Comparison of ENCODE assay signal across 35 cellular contexts in the genomic region with DNA sequence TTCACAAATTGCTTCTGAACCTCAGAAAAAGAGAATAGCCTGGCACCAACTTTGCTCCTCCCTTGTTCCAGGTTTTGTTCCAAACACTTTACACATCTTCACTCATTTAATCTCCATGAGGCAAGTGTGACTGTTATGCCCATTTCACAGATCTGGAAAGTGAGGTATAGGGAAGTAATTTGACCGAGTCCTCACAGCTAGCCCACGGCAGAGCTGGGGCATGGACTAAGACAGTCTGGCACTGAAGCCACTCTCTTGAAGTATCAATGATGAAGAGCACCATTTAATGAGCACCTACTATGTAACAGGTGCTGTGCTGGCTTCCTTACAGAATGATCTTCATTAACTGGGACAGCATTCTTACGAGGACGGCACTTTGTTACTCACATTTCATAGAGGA. TPM values are rescaled to one million over a fixed set of nuclear protein-coding genes. Genes with fewer than 3 reads are reported as not detected.
"Had no signal": no experiment of that assay in that cellular context is flagged by ENCODE, and none has a peak within 500 bp of the region (broad histone marks: within the 10 kb centered on the region; RNA-seq: fewer than 3 reads in every experiment).

No MANE protein-coding gene starts in this region.

- H3K27ac ChIP-seq: ascending aorta, breast epithelium, cardiac muscle cell, colonic mucosa, epithelial cell of prostate, esophagus squamous epithelium, gastroesophageal sphincter, heart right ventricle had no signal

- H3K4me1 ChIP-seq: ascending aorta, breast epithelium, esophagus squamous epithelium, gastroesophageal sphincter, heart right ventricle had no signal

- H3K9me3 ChIP-seq: ascending aorta, breast epithelium, colonic mucosa, esophagus squamous epithelium, gastroesophageal sphincter, heart right ventricle had no signal

- FAIRE-seq: endometrium, endothelial cell of umbilical vein had no signal

- H3K36me3 Mint-ChIP-seq: activated CD4-positive, alpha-beta memory T cell treated with anti-CD3 and anti-CD28 coated beads for 36 hours; activated naive CD4-positive, alpha-beta T cell treated with anti-CD3 and anti-CD28 coated beads, Interleukin-2, amount 10 ng/mL, durations not matched to agents 7 days and 5 days; activated naive CD4-positive, alpha-beta T cell treated with anti-CD3 and anti-CD28 coated beads, Interleukin-2, amount 50 U/mL, for 72 hours; activated naive CD8-positive, alpha-beta T cell treated with anti-CD3 and anti-CD28 coated beads, Interleukin-2, amount 10 ng/mL, durations not matched to agents 7 days and 5 days; brain had no signal

- H3K27ac Mint-ChIP-seq: activated CD4-positive, alpha-beta memory T cell treated with anti-CD3 and anti-CD28 coated beads for 36 hours; activated CD4-positive, alpha-beta T cell treated with anti-CD3 and anti-CD28 coated beads for 36 hours; activated CD4-positive, alpha-beta T cell treated with anti-CD3 and anti-CD28 coated beads, Interleukin-2, amount 10 ng/mL, durations not matched to agents 24 days and 14 days; activated naive CD4-positive, alpha-beta T cell treated with anti-CD3 and anti-CD28 coated beads, Interleukin-2, amount 10 ng/mL, durations not matched to agents 7 days and 5 days; activated naive CD4-positive, alpha-beta T cell treated with anti-CD3 and anti-CD28 coated beads, Interleukin-2, amount 50 U/mL, for 72 hours; activated naive CD8-positive, alpha-beta T cell treated with anti-CD3 and anti-CD28 coated beads, Interleukin-2, amount 10 ng/mL, durations not matched to agents 7 days and 5 days; activated T-cell treated with anti-CD3 and anti-CD28 coated beads, Interleukin-2, amount 50 U/mL, for 24 hours; activated T-cell treated with anti-CD3 and anti-CD28 coated beads, Interleukin-2, amount 50 U/mL, for 72 hours had no signal

- H3K4me3 ChIP-seq: ascending aorta, breast epithelium, cardiac muscle cell, colonic mucosa, esophagus squamous epithelium, gastroesophageal sphincter, heart right ventricle had no signal

- H3K27me3 ChIP-seq: ascending aorta, cardiac muscle cell, colonic mucosa had no signal

- H3K36me3 ChIP-seq: ascending aorta, breast epithelium, cardiac muscle cell, colonic mucosa, esophagus squamous epithelium, gastroesophageal sphincter, heart right ventricle had no signal

- DNase-seq: activated CD4-positive, alpha-beta memory T cell treated with anti-CD3 and anti-CD28 coated beads for 36 hours; activated CD4-positive, alpha-beta T cell treated with anti-CD3 and anti-CD28 coated beads for 36 hours; activated CD4-positive, alpha-beta T cell treated with anti-CD3 and anti-CD28 coated beads, Interleukin-2, amount 10 ng/mL, durations not matched to agents 24 days and 14 days; activated CD4-positive, CD25-positive, alpha-beta regulatory T cell; activated CD4-positive, CD25-positive, alpha-beta regulatory T cell treated with anti-CD3 and anti-CD28 coated beads, Interleukin-2, amount 50 U/mL, for 72 hours; activated CD8-positive, alpha-beta memory T cell treated with anti-CD3 and anti-CD28 coated beads, Interleukin-2, amount 50 U/mL, for 48 hours; activated gamma-delta T cell; activated naive CD4-positive, alpha-beta T cell; activated naive CD4-positive, alpha-beta T cell treated with anti-CD3 and anti-CD28 coated beads, Interleukin-2, amount 10 ng/mL, durations not matched to agents 7 days and 5 days; activated naive CD8-positive, alpha-beta T cell treated with anti-CD3 and anti-CD28 coated beads, Interleukin-2, amount 10 ng/mL, durations not matched to agents 7 days and 5 days; activated T-cell treated with anti-CD3 and anti-CD28 coated beads for 4 hours; activated T-cell treated with anti-CD3 and anti-CD28 coated beads, Interleukin-2, amount 50 U/mL, for 24 hours; activated T-cell treated with anti-CD3 and anti-CD28 coated beads, Interleukin-2, amount 50 U/mL, for 72 hours; central memory CD4-positive, alpha-beta T cell; cerebellar nuclear complex; colonic mucosa; effector CD8-positive, alpha-beta T cell; esophagus squamous epithelium; foreskin melanocyte; heart right ventricle; T-helper 2 cell had no signal

- H3K27me3 Mint-ChIP-seq: brain had no signal

- H3K4me1 Mint-ChIP-seq: activated CD4-positive, alpha-beta T cell treated with anti-CD3 and anti-CD28 coated beads for 36 hours; activated CD4-positive, alpha-beta T cell treated with anti-CD3 and anti-CD28 coated beads, Interleukin-2, amount 10 ng/mL, durations not matched to agents 24 days and 14 days; activated naive CD4-positive, alpha-beta T cell treated with anti-CD3 and anti-CD28 coated beads, Interleukin-2, amount 10 ng/mL, durations not matched to agents 7 days and 5 days; activated naive CD8-positive, alpha-beta T cell treated with anti-CD3 and anti-CD28 coated beads, Interleukin-2, amount 10 ng/mL, durations not matched to agents 7 days and 5 days had no signal

- H3K9me3 Mint-ChIP-seq: activated CD4-positive, alpha-beta memory T cell treated with anti-CD3 and anti-CD28 coated beads for 36 hours; activated CD4-positive, alpha-beta T cell treated with anti-CD3 and anti-CD28 coated beads, Interleukin-2, amount 10 ng/mL, durations not matched to agents 24 days and 14 days; activated naive CD4-positive, alpha-beta T cell treated with anti-CD3 and anti-CD28 coated beads, Interleukin-2, amount 10 ng/mL, durations not matched to agents 7 days and 5 days; activated naive CD4-positive, alpha-beta T cell treated with anti-CD3 and anti-CD28 coated beads, Interleukin-2, amount 50 U/mL, for 72 hours; activated naive CD8-positive, alpha-beta T cell treated with anti-CD3 and anti-CD28 coated beads, Interleukin-2, amount 10 ng/mL, durations not matched to agents 7 days and 5 days; activated T-cell treated with anti-CD3 and anti-CD28 coated beads, Interleukin-2, amount 50 U/mL, for 24 hours; activated T-cell treated with anti-CD3 and anti-CD28 coated beads, Interleukin-2, amount 50 U/mL, for 72 hours; brain had no signal

- ATAC-seq: activated CD4-positive, alpha-beta T cell treated with anti-CD3 and anti-CD28 coated beads for 36 hours; activated naive CD4-positive, alpha-beta T cell treated with anti-CD3 and anti-CD28 coated beads, Interleukin-2, amount 50 U/mL, for 72 hours; activated T-cell treated with anti-CD3 and anti-CD28 coated beads, Interleukin-2, amount 50 U/mL, for 72 hours; gastroesophageal sphincter; heart right ventricle had no signal

- H3K4me3 Mint-ChIP-seq: activated CD4-positive, alpha-beta memory T cell treated with anti-CD3 and anti-CD28 coated beads for 36 hours; activated CD4-positive, alpha-beta T cell treated with anti-CD3 and anti-CD28 coated beads for 36 hours; activated CD4-positive, alpha-beta T cell treated with anti-CD3 and anti-CD28 coated beads, Interleukin-2, amount 10 ng/mL, durations not matched to agents 24 days and 14 days; activated naive CD4-positive, alpha-beta T cell treated with anti-CD3 and anti-CD28 coated beads, Interleukin-2, amount 10 ng/mL, durations not matched to agents 7 days and 5 days; activated naive CD8-positive, alpha-beta T cell treated with anti-CD3 and anti-CD28 coated beads, Interleukin-2, amount 10 ng/mL, durations not matched to agents 7 days and 5 days; activated T-cell treated with anti-CD3 and anti-CD28 coated beads, Interleukin-2, amount 50 U/mL, for 24 hours; activated T-cell treated with anti-CD3 and anti-CD28 coated beads, Interleukin-2, amount 50 U/mL, for 72 hours had no signal

RNA-seq across cellular contexts. Expression of gene C1QB, which starts 19.0 kb away (rescaled TPM):
- total RNA-seq: activated CD4-positive, alpha-beta memory T cell treated with anti-CD3 and anti-CD28 coated beads for 36 hours; activated CD4-positive, alpha-beta T cell treated with anti-CD3 and anti-CD28 coated beads for 36 hours; activated CD4-positive, alpha-beta T cell treated with anti-CD3 and anti-CD28 coated beads, Interleukin-2, amount 10 ng/mL, durations not matched to agents 24 days and 14 days; activated naive CD4-positive, alpha-beta T cell treated with anti-CD3 and anti-CD28 coated beads, Interleukin-2, amount 50 U/mL, for 72 hours; activated T-cell treated with anti-CD3 and anti-CD28 coated beads, Interleukin-2, amount 50 U/mL, for 72 hours; cardiac muscle cell; dermis microvascular lymphatic vessel endothelial cell; endothelial cell of umbilical vein; fibroblast of lung; fibroblast of villous mesenchyme; glomerular endothelial cell; T-helper 1 cell treated with Interleukin-12 subunit alpha and Interleukin-12 subunit beta and Interleukin-4 antibody, amounts not matched to agents 30 ng/mL and 1 ng/mL, for 36 hours had no signal
- polyA plus RNA-seq: cardiac muscle cell, endothelial cell of umbilical vein, fibroblast of lung had no signal

RNA-seq across cellular contexts. Expression of gene C1QC, which starts 28.6 kb away (rescaled TPM):
- total RNA-seq: activated CD4-positive, alpha-beta memory T cell treated with anti-CD3 and anti-CD28 coated beads for 36 hours; activated CD4-positive, alpha-beta T cell treated with anti-CD3 and anti-CD28 coated beads for 36 hours; activated CD4-positive, alpha-beta T cell treated with anti-CD3 and anti-CD28 coated beads, Interleukin-2, amount 10 ng/mL, durations not matched to agents 24 days and 14 days; activated naive CD4-positive, alpha-beta T cell treated with anti-CD3 and anti-CD28 coated beads, Interleukin-2, amount 50 U/mL, for 72 hours; activated T-cell treated with anti-CD3 and anti-CD28 coated beads, Interleukin-2, amount 50 U/mL, for 72 hours; cardiac muscle cell; dermis microvascular lymphatic vessel endothelial cell; endothelial cell of umbilical vein; fibroblast of lung; fibroblast of villous mesenchyme; glomerular endothelial cell; T-helper 1 cell treated with Interleukin-12 subunit alpha and Interleukin-12 subunit beta and Interleukin-4 antibody, amounts not matched to agents 30 ng/mL and 1 ng/mL, for 36 hours had no signal
- polyA plus RNA-seq: cardiac muscle cell, endothelial cell of umbilical vein, fibroblast of lung had no signal

RNA-seq across cellular contexts. Expression of gene C1QA, which starts 35.6 kb away (rescaled TPM):
- total RNA-seq: activated CD4-positive, alpha-beta memory T cell treated with anti-CD3 and anti-CD28 coated beads for 36 hours; activated CD4-positive, alpha-beta T cell treated with anti-CD3 and anti-CD28 coated beads for 36 hours; activated CD4-positive, alpha-beta T cell treated with anti-CD3 and anti-CD28 coated beads, Interleukin-2, amount 10 ng/mL, durations not matched to agents 24 days and 14 days; activated naive CD4-positive, alpha-beta T cell treated with anti-CD3 and anti-CD28 coated beads, Interleukin-2, amount 50 U/mL, for 72 hours; activated T-cell treated with anti-CD3 and anti-CD28 coated beads, Interleukin-2, amount 50 U/mL, for 72 hours; cardiac muscle cell; dermis microvascular lymphatic vessel endothelial cell; endothelial cell of umbilical vein; fibroblast of lung; fibroblast of villous mesenchyme; glomerular endothelial cell; T-helper 1 cell treated with Interleukin-12 subunit alpha and Interleukin-12 subunit beta and Interleukin-4 antibody, amounts not matched to agents 30 ng/mL and 1 ng/mL, for 36 hours had no signal
- polyA plus RNA-seq: cardiac muscle cell, endothelial cell of umbilical vein, fibroblast of lung had no signal

RNA-seq across cellular contexts. Expression of gene EPHB2, which starts 38.6 kb away (rescaled TPM):
- total RNA-seq: activated CD4-positive, alpha-beta T cell treated with anti-CD3 and anti-CD28 coated beads for 36 hours; activated CD4-positive, alpha-beta T cell treated with anti-CD3 and anti-CD28 coated beads, Interleukin-2, amount 10 ng/mL, durations not matched to agents 24 days and 14 days; activated naive CD4-positive, alpha-beta T cell treated with anti-CD3 and anti-CD28 coated beads, Interleukin-2, amount 50 U/mL, for 72 hours; T-helper 1 cell treated with Interleukin-12 subunit alpha and Interleukin-12 subunit beta and Interleukin-4 antibody, amounts not matched to agents 30 ng/mL and 1 ng/mL, for 36 hours had no signal
